In genomic region chr3:11643212-11644087, GRCh38 we compare ENCODE assay signal across 8 cellular contexts. TPM values are rescaled to one million over a fixed set of nuclear protein-coding genes. Genes with fewer than 3 reads are reported as not detected.
DNase-seq lines count a peak whose midpoint lies in the region; ATAC-seq and TF ChIP-seq lines count a peak whose summit lies in the region.

A gene with protein sequence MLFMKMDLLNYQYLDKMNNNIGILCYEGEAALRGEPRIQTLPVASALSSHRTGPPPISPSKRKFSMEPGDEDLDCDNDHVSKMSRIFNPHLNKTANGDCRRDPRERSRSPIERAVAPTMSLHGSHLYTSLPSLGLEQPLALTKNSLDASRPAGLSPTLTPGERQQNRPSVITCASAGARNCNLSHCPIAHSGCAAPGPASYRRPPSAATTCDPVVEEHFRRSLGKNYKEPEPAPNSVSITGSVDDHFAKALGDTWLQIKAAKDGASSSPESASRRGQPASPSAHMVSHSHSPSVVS (minus strand): TSS chr3:11643915. CDS start chr3:11643518, 397 bp downstream.

- peak within 1 kb of the TSS; percentile 98 to 100 for H3K27ac Mint-ChIP-seq in stimulated activated naive CD8-positive, alpha-beta T cell treated with anti-CD3 and anti-CD28 coated beads, Interleukin-15, amount 100 ng/mL, for 72 hours

- peaks cover 38% of the 10 kb centered on the region for H3K4me1 Mint-ChIP-seq in stimulated activated naive CD8-positive, alpha-beta T cell treated with anti-CD3 and anti-CD28 coated beads, Interleukin-15, amount 100 ng/mL, for 72 hours

- peaks cover 42% of the 10 kb centered on the region for H3K79me2 ChIP-seq in neural cell (replicated peaks; ENCODE audit: insufficient read depth, low read length)

- peak within 1 kb of the TSS; percentile 84 for H3K4me2 ChIP-seq in neural cell (ENCODE audit: low read length)

- no peaks in the 10 kb centered on the region for H3K27me3 Mint-ChIP-seq in stimulated activated naive CD8-positive, alpha-beta T cell treated with anti-CD3 and anti-CD28 coated beads, Interleukin-15, amount 100 ng/mL, for 72 hours

- no peaks in the 10 kb centered on the region for H3F3A ChIP-seq in neural cell (ENCODE audit: insufficient read depth, low read length, poor library complexity, severe bottlenecking)

- H2AFZ ChIP-seq in neural cell (ENCODE audit: low read depth, low read length): peak within 1 kb of the TSS; percentile 66

- H3K4me3 Mint-ChIP-seq in stimulated activated naive CD8-positive, alpha-beta T cell treated with anti-CD3 and anti-CD28 coated beads, Interleukin-15, amount 100 ng/mL, for 72 hours: peak within 1 kb of the TSS; percentile 99 to 100

- H3K27ac ChIP-seq in neural cell (ENCODE audit: low read length): peak within 1 kb of the TSS; percentile 76

- in situ Hi-C loops in KBM-7 (cut with MboI; ENCODE audit: low pct_unique_long_range_greater_than_20kb, low sequenced_read_pairs): no loop called here

- H3K4me3 ChIP-seq in fibroblast of villous mesenchyme (ENCODE audit: low read depth, low read length): peak within 1 kb of the TSS; percentile 84
- peak within 1 kb of the TSS; percentile 94 for H3K4me3 ChIP-seq in neural cell (ENCODE audit: low read length)

- TF ChIP-seq RAD21 in neural cell (conservative IDR thresholded peaks at IDR 0.05): peak; percentile 76

- no peaks in the 10 kb centered on the region for H3K36me3 ChIP-seq in neural cell (ENCODE audit: insufficient read depth, low read length)

- TF ChIP-seq EP300 in neural cell (conservative IDR thresholded peaks at IDR 0.05; ENCODE audit: poor library complexity, severe bottlenecking): peak; percentile 36

- DNase-seq in DMS53 (lab: John Stamatoyannopoulos, UW) (peak; percentile 78), KBM-7 (peak; percentile 93), SHP77 treated with DMSO at 0.1 percent for 48 hours (lab: John Stamatoyannopoulos, UW) (peak; percentile 49), activated gamma-delta T cell (lab: John Stamatoyannopoulos, UW) (peak; percentile 38), fibroblast of villous mesenchyme (ENCODE audit: low read depth) (peak; percentile 95)
- DNase-seq in stimulated activated naive CD8-positive, alpha-beta T cell treated with anti-CD3 and anti-CD28 coated beads, Interleukin-15, amount 100 ng/mL, for 72 hours: peak; percentile 60 to 74

- H3K9me3 ChIP-seq in neural cell (ENCODE audit: low read length): no peaks in the 10 kb centered on the region

- H3K9ac ChIP-seq in neural cell (ENCODE audit: low read length): peak within 1 kb of the TSS; percentile 81

- no peaks in the 10 kb centered on the region for H3K9me3 Mint-ChIP-seq in stimulated activated naive CD8-positive, alpha-beta T cell treated with anti-CD3 and anti-CD28 coated beads, Interleukin-15, amount 100 ng/mL, for 72 hours

- H4K20me1 ChIP-seq in neural cell (ENCODE audit: insufficient read depth): no peaks in the 10 kb centered on the region

- peak; percentile 13 for TF ChIP-seq CTCF in fibroblast of villous mesenchyme (IDR thresholded peaks at IDR 0.05; ENCODE audit: insufficient read depth, low read depth, low read length)
- TF ChIP-seq CTCF in neural cell (IDR thresholded peaks at IDR 0.05; ENCODE audit: poor library complexity, severe bottlenecking): peak; percentile 59

- H3K9me2 ChIP-seq in neural cell (ENCODE audit: insufficient read depth, low read length): no peaks in the 10 kb centered on the region

- ATAC-seq in GM21717 (IDR thresholded peaks at IDR 0.05; ENCODE audit: unreplicated experiment): peak; percentile 69
- ATAC-seq in stimulated activated naive CD8-positive, alpha-beta T cell treated with anti-CD3 and anti-CD28 coated beads, Interleukin-15, amount 100 ng/mL, for 72 hours: peak; percentile 75

- no peaks in the 10 kb centered on the region for H3K27me3 ChIP-seq in neural cell (ENCODE audit: insufficient read depth, low read depth, low read length)

TF ChIP-seq in neural cell, 6 proteins besides CTCF, POLR2A, EP300 and RAD21:
- TF ChIP-seq MXI1 (conservative IDR thresholded peaks at IDR 0.05; ENCODE audit: poor library complexity, severe bottlenecking) (peak; percentile 94), TAF1 (IDR thresholded peaks at IDR 0.05; ENCODE audit: low read depth) (peak; percentile 68), POLR2AphosphoS5 (IDR thresholded peaks at IDR 0.05) (peak; percentile 83), EZH2 (IDR thresholded peaks at IDR 0.05; ENCODE audit: borderline replicate concordance, insufficient read depth, low read length, poor library complexity, severe bottlenecking) (no peak), SMC3 (conservative IDR thresholded peaks at IDR 0.05; ENCODE audit: poor library complexity) (peak; percentile 70)
- TF ChIP-seq, protein P1, sequence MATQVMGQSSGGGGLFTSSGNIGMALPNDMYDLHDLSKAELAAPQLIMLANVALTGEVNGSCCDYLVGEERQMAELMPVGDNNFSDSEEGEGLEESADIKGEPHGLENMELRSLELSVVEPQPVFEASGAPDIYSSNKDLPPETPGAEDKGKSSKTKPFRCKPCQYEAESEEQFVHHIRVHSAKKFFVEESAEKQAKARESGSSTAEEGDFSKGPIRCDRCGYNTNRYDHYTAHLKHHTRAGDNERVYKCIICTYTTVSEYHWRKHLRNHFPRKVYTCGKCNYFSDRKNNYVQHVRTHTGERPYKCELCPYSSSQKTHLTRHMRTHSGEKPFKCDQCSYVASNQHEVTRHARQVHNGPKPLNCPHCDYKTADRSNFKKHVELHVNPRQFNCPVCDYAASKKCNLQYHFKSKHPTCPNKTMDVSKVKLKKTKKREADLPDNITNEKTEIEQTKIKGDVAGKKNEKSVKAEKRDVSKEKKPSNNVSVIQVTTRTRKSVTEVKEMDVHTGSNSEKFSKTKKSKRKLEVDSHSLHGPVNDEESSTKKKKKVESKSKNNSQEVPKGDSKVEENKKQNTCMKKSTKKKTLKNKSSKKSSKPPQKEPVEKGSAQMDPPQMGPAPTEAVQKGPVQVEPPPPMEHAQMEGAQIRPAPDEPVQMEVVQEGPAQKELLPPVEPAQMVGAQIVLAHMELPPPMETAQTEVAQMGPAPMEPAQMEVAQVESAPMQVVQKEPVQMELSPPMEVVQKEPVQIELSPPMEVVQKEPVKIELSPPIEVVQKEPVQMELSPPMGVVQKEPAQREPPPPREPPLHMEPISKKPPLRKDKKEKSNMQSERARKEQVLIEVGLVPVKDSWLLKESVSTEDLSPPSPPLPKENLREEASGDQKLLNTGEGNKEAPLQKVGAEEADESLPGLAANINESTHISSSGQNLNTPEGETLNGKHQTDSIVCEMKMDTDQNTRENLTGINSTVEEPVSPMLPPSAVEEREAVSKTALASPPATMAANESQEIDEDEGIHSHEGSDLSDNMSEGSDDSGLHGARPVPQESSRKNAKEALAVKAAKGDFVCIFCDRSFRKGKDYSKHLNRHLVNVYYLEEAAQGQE (IDR thresholded peaks at IDR 0.05; ENCODE audit: borderline replicate concordance): peak; percentile 68

RNA-seq across cellular contexts. Expression of the gene that starts here (rescaled TPM):
- 45.7 and 65.6 TPM in 2 replicates for total RNA-seq in fibroblast of villous mesenchyme
- 102 and 113 TPM in 2 replicates for polyA plus RNA-seq in neural cell
- polyA minus RNA-seq in neural cell: 117 and 230 TPM in 2 replicates

Comparison
In these comparisons a context has a peak if more than half of its experiments do, and no peak if none do; other contexts are left out.
1. Peak in every context shown above with its lines: DNase-seq, ATAC-seq, H3K4me3 ChIP-seq and H3K27ac ChIP-seq.
2. DNase-seq: peak in every context shown above with its lines; median percentile 95 in fibroblast of villous mesenchyme; 93 in KBM-7; 78 in DMS53; 67 in stimulated activated naive CD8-positive, alpha-beta T cell treated with anti-CD3 and anti-CD28 coated beads, Interleukin-15, amount 100 ng/mL, for 72 hours; 49 in SHP77 treated with DMSO at 0.1 percent for 48 hours; 38 in activated gamma-delta T cell.